ENCODE assay signal across 1 cellular context in the genomic region with DNA sequence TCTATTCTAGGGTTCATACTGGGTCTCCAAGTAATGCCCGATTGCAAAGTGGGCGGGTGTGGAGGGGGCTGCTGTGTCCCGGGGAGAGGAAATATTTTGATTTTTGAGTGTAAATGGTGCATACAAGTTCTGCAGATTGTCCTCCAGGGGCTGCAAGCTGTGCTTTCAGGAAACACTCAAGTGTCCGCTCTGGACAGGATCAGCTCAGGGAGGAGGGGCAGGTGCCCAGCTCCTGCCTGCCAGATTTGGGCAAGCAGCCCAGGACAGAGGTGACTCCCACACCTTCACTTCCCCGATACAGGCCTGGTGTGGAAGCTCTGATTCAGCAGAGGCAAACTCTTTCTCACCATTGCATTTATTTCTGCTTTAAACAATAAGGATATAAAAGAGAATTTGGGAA.
TF ChIP-seq lines count a peak whose summit lies in the region.

No MANE protein-coding gene starts in this region.

TF ChIP-seq in liver, 16 proteins besides CTCF, POLR2A, EP300 and RAD21 (continued from another document):
- TF ChIP-seq, protein P1, sequence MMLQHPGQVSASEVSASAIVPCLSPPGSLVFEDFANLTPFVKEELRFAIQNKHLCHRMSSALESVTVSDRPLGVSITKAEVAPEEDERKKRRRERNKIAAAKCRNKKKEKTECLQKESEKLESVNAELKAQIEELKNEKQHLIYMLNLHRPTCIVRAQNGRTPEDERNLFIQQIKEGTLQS (IDR thresholded peaks at IDR 0.05), result no peak
- TF ChIP-seq HNF4G (IDR thresholded peaks at IDR 0.05), result no peak
- TF ChIP-seq SP1 (IDR thresholded peaks at IDR 0.05), result peak; percentile 47
- TF ChIP-seq HNF4A (conservative IDR thresholded peaks at IDR 0.05), result no peak
- no peak for TF ChIP-seq GABPA (IDR thresholded peaks at IDR 0.05 in 1 of 2, conservative IDR thresholded peaks at IDR 0.05 in 1 of 2)
- peak in 1 of 2 donors; percentile 38 for TF ChIP-seq EGR1 (IDR thresholded peaks at IDR 0.05; ENCODE audit: low read depth in 2 of 2)
- peak in 1 of 2 donors; percentile 9 for TF ChIP-seq RXRA (IDR thresholded peaks at IDR 0.05)
- TF ChIP-seq YY1 (IDR thresholded peaks at IDR 0.05), result no peak
- peak in 1 of 2 donors; percentile 63 for TF ChIP-seq JUND (IDR thresholded peaks at IDR 0.05)
- no peak for TF ChIP-seq REST (IDR thresholded peaks at IDR 0.05)
- TF ChIP-seq NR2F2 (IDR thresholded peaks at IDR 0.05), result no peak
- no peak for TF ChIP-seq TAF1 (conservative IDR thresholded peaks at IDR 0.05)
